ENCODE assay signal across 8 cellular contexts in the genomic region with DNA sequence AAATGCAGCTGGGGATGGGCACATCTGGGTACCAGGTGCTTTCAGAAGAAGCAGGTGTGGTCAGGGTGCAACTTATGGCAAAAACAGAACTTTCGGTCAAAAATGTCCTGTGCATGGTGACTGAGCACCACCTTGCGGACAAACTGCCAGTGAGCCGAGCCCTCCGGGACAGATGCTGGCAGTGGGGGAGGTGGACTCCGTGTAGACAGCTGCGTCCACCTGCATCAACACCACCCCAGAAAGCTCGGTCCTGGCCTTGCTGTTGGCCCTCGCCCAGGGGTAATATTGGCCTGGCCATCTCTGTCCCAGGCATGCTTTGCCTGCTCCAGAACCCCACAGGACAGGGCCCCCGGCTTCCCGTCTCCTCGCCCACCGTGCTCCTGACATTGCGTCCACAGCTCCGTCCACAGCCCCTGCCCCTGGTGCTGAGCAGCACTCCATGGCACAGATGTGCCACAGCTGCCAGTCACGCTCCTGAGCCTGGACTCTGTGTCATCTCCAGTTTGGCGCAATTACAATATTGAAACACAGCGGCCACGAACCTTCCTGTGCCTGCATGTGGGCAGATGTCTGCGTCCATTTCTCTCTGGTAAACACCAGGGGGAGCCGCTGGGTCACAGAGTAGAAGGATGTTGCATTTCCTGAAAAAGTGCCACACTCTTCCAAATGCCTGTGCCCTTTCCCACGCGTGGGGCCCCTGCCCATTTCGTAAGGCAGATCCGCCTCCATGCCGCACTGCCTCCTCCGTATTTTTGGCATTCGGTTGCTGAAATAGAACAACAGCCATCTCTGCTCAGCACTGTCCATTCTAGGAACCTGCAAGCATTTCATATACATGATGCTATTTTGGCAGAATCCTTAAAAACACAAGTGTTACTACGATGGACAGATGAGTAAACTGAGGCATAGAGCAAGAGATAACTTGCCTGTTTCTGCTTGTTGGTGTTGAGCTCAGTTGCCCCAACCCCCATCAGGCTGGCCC. TPM values are rescaled to one million over a fixed set of nuclear protein-coding genes. Genes with fewer than 3 reads are reported as not detected.
A peak's percentile ranks its signal among the peaks of the same experiment; 100 is the strongest.
DNase-seq lines count a peak whose midpoint lies in the region; ATAC-seq and TF ChIP-seq lines count a peak whose summit lies in the region.

No MANE protein-coding gene starts in this region.

- H3K4me3 ChIP-seq in H7 (ENCODE audit: insufficient read depth, low read depth, low read length) (no peak overlapping the region), adipocyte (ENCODE audit: low read length) (no peak overlapping the region), left ventricle myocardium inferior (peak overlapping the region; percentile 46)

- no peaks in the 10 kb centered on the region for H3K9me3 ChIP-seq in adipocyte (ENCODE audit: control insufficient read depth, low read length)
- no peaks in the 10 kb centered on the region for H3K9me3 ChIP-seq in left ventricle myocardium inferior (replicated peaks)

- H3K4me1 ChIP-seq in adipocyte (ENCODE audit: control insufficient read depth, insufficient read depth, low read length) (peaks cover 3% of the 10 kb centered on the region), left ventricle myocardium inferior (peaks cover 12% of the 10 kb centered on the region)

- H3K27me3 ChIP-seq in H7 (ENCODE audit: control insufficient read depth, insufficient read depth, low read length): no peaks in the 10 kb centered on the region
- H3K27me3 ChIP-seq in adipocyte (replicated peaks; ENCODE audit: control insufficient read depth, insufficient read depth, low read length): peaks cover 33% of the 10 kb centered on the region
- H3K27me3 ChIP-seq in left ventricle myocardium inferior (ENCODE audit: low read depth): peaks cover 4% of the 10 kb centered on the region

- H3K9ac ChIP-seq in adipocyte (ENCODE audit: low read length): no peak overlapping the region

- no peaks in the 10 kb centered on the region for H3K36me3 ChIP-seq in H7 (replicated peaks; ENCODE audit: control insufficient read depth, insufficient read depth, low read length)
- no peaks in the 10 kb centered on the region for H3K36me3 ChIP-seq in adipocyte (ENCODE audit: control insufficient read depth, insufficient read depth, low read length, severe bottlenecking)
- no peaks in the 10 kb centered on the region for H3K36me3 ChIP-seq in left ventricle myocardium inferior

- peak; percentile 72 for TF ChIP-seq CTCF in left ventricle myocardium inferior (IDR thresholded peaks at IDR 0.05; ENCODE audit: borderline replicate concordance)

- peak; percentile 82 for DNase-seq in DMS53 treated with DMSO at 0.1 percent for 48 hours (lab: John Stamatoyannopoulos, UW; ENCODE audit: unreplicated experiment)
- DNase-seq in H7: peak; percentile 91
- peak; percentile 93 for DNase-seq in NAMALWA (ENCODE audit: low spot score)
- peak; percentile 19 to 81 for DNase-seq in SW 1271 (lab: John Stamatoyannopoulos, UW)
- DNase-seq in adipocyte (ENCODE audit: low read depth): peak; percentile 92
- peak; percentile 60 for DNase-seq in left ventricle myocardium inferior
- peak; percentile 63 for DNase-seq in putamen (ENCODE audit: low spot score)

- H3K27ac ChIP-seq in left ventricle myocardium inferior (replicated peaks): no peak overlapping the region

- no peak for ATAC-seq in GM19467 (IDR thresholded peaks at IDR 0.05; ENCODE audit: unreplicated experiment)

- intact Hi-C loops in left ventricle myocardium inferior (cut with micrococcal nuclease): no loop called here

RNA-seq across cellular contexts. Expression of gene SLC6A19, which starts 33.4 kb away (rescaled TPM):
- 0.04 and 0.07 TPM in 2 replicates for total RNA-seq in H7 (2014; rRNA removed; shearing (Covaris generic))
- total RNA-seq in left ventricle myocardium inferior: not detected

RNA-seq across cellular contexts. Expression of gene SLC12A7, which starts 56.2 kb away (rescaled TPM):
- 17.7 and 19.8 TPM in 2 replicates for total RNA-seq in H7 (2014; rRNA removed; shearing (Covaris generic))
- 140 TPM for total RNA-seq in left ventricle myocardium inferior

RNA-seq across cellular contexts. Expression of gene SLC6A18, which starts 57.2 kb away (rescaled TPM):
- total RNA-seq in H7 (2014; rRNA removed; shearing (Covaris generic)): not detected in 2 replicates
- not detected for total RNA-seq in left ventricle myocardium inferior
